1 cellular context compared by ENCODE assay signal in genomic region chr1:109988349-109988914, GRCh38.
A peak's percentile ranks its signal among the peaks of the same experiment; 100 is the strongest.
TF ChIP-seq lines count a peak whose summit lies in the region.

No MANE protein-coding gene starts in this region.

TF ChIP-seq in HepG2, 621 proteins besides CTCF, POLR2A, EP300 and RAD21 (continued from another document):
- TF ChIP-seq AHDC1 (CRISPR knock-in tag; IDR thresholded peaks at IDR 0.05; ENCODE audit: borderline replicate concordance) (peak; percentile 89; the same call in 1 of the 2 replicates), HMG20A (CRISPR knock-in tag; IDR thresholded peaks at IDR 0.05; ENCODE audit: borderline replicate concordance) (peak; percentile 29; the same call in 1 of the 2 replicates), ZNF292 (CRISPR knock-in tag; IDR thresholded peaks at IDR 0.05; ENCODE audit: borderline replicate concordance, low read depth) (peak; percentile 20; the same call in 1 of the 2 replicates)
